In the genomic region with DNA sequence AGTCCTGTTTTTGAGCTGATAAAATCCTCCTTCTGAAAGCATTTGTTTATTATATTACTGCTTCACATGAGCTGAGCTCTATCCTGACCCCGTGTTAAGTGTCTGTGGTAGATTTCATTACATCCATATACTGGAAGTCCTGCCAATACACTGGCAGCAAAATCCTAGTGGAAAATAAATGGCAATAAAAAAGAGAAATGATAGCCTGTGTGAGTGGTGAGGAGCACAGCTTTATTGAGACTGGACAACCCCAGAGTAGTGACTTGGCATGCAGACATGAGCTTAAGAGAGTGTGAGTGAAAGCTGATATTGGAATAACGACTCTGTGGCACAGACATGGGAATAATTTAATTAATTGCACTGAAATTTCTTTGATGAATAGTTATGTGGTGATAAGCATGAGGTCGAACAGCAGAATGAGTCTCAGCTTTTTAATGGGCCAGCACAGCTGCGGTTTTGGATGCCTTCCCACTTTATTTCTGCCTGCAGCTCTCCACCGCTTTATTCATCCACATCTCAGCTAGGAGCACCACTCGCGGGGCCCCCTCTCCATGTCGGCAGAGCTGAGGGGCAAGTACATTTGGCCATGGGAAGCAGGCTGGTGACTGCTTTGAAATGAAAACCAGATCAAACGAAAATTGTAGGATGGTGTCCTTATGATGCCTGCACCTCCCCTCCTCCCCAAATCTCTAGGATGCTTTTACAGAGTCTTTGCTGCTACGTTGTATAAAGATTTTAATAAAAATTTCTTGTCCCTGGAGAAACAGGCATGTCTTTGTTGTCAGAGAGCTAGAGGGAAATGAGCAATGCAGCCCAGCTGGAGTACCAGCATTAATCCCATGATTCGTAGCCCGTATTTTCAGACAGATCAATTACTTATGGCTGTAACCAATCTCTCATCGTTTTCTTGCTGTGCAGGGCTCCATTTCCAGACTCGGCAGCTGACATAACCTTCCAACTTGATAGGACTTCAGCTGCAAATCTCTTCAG, we compare ENCODE assay signal across 1 cellular context.
A peak's percentile ranks its signal among the peaks of the same experiment; 100 is the strongest.
TF ChIP-seq lines count a peak whose summit lies in the region.

No MANE protein-coding gene starts in this region.

TF ChIP-seq in SK-N-SH treated with all-trans-retinoic acid at 6 μM for 48 hours, 23 proteins besides CTCF, POLR2A, EP300 and RAD21 (continued from another document):
- TF ChIP-seq, protein P1, sequence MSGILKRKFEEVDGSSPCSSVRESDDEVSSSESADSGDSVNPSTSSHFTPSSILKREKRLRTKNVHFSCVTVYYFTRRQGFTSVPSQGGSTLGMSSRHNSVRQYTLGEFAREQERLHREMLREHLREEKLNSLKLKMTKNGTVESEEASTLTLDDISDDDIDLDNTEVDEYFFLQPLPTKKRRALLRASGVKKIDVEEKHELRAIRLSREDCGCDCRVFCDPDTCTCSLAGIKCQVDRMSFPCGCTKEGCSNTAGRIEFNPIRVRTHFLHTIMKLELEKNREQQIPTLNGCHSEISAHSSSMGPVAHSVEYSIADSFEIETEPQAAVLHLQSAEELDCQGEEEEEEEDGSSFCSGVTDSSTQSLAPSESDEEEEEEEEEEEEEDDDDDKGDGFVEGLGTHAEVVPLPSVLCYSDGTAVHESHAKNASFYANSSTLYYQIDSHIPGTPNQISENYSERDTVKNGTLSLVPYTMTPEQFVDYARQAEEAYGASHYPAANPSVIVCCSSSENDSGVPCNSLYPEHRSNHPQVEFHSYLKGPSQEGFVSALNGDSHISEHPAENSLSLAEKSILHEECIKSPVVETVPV (CRISPR knock-in tag; IDR thresholded peaks at IDR 0.05): no peak
- TF ChIP-seq CSDC2 (CRISPR knock-in tag; IDR thresholded peaks at IDR 0.05) (peak; percentile 78; the same call in 1 of the 2 replicates), ISL1 (CRISPR knock-in tag; IDR thresholded peaks at IDR 0.05) (peak; percentile 94), TOX (CRISPR knock-in tag; IDR thresholded peaks at IDR 0.05; ENCODE audit: borderline replicate concordance) (peak; percentile 93), RARB (CRISPR knock-in tag; IDR thresholded peaks at IDR 0.05) (peak; percentile 86), ZNF70 (CRISPR knock-in tag; IDR thresholded peaks at IDR 0.05) (no peak; the same call in 1 of the 2 replicates), GLIS3 (CRISPR knock-in tag; IDR thresholded peaks at IDR 0.05) (peak; percentile 88)
